8 cellular contexts compared by ENCODE assay signal in genomic region chr10:69088801-69089501, GRCh38.
DNase-seq lines count a peak whose midpoint lies in the region; ATAC-seq, FAIRE-seq and TF ChIP-seq lines count a peak whose summit lies in the region.

No MANE protein-coding gene starts in this region.

- H3K9ac ChIP-seq in parathyroid adenoma: no peak overlapping the region

- no peaks in the 10 kb centered on the region for H3K9me3 ChIP-seq in parathyroid adenoma (ENCODE audit: control insufficient read depth, low read length)

- H3K27ac ChIP-seq in parathyroid adenoma: peak overlapping the region; percentile 88

- H3K36me3 Mint-ChIP-seq in central memory CD8-positive, alpha-beta T cell (ENCODE audit: insufficient read depth): peaks cover 52% of the 10 kb centered on the region

- no peaks in the 10 kb centered on the region for H3K9me3 Mint-ChIP-seq in central memory CD8-positive, alpha-beta T cell

- peak overlapping the region; percentile 84 for H3K4me3 Mint-ChIP-seq in central memory CD8-positive, alpha-beta T cell

- peak overlapping the region; percentile 62 for H3K4me3 ChIP-seq in parathyroid adenoma (ENCODE audit: low read depth, low read length)

- ATAC-seq in central memory CD8-positive, alpha-beta T cell (replicated peaks; ENCODE audit: extremely low read depth, poor library complexity, severe bottlenecking): peak; percentile 26
- ATAC-seq in HG02588 (IDR thresholded peaks at IDR 0.05; ENCODE audit: unreplicated experiment): no peak

- H3K4me1 ChIP-seq in parathyroid adenoma: no peaks in the 10 kb centered on the region

- H3K79me2 ChIP-seq in parathyroid adenoma: no peaks in the 10 kb centered on the region

- DNase-seq in GM18507 (ENCODE audit: extremely low spot score, insufficient read length, low read depth): no peak
- peak; percentile 40 to 82 for DNase-seq in NOMO-1 (lab: John Stamatoyannopoulos, UW; ENCODE audit: unreplicated experiment in 2 of 2)
- peak in 1 of 2 donors; percentile 57 for DNase-seq in central memory CD8-positive, alpha-beta T cell (ENCODE audit: low spot score in 2 of 2)
- no peak for DNase-seq in NCI-H187 treated with DMSO at 0.1 percent for 48 hours (lab: John Stamatoyannopoulos, UW)
- DNase-seq in NCI-H2196 (lab: John Stamatoyannopoulos, UW; ENCODE audit: unreplicated experiment): no peak
- DNase-seq in D721Med (ENCODE audit: insufficient read length, low spot score): no peak

- H3K27me3 Mint-ChIP-seq in central memory CD8-positive, alpha-beta T cell: no peaks in the 10 kb centered on the region

- peak overlapping the region; percentile 99 for H3K27ac Mint-ChIP-seq in central memory CD8-positive, alpha-beta T cell (ENCODE audit: low read depth)

- FAIRE-seq in GM18507 (lab: Jason Lieb, UNC): peak; percentile 64
- no peak for FAIRE-seq in D721Med (lab: Jason Lieb, UNC)

- no peaks in the 10 kb centered on the region for H3K27me3 ChIP-seq in parathyroid adenoma (ENCODE audit: control insufficient read depth, insufficient read depth, low read length)

- H3K4me1 Mint-ChIP-seq in central memory CD8-positive, alpha-beta T cell: peaks cover 70% of the 10 kb centered on the region

- TF ChIP-seq CTCF in parathyroid adenoma (IDR thresholded peaks at IDR 0.05): no peak
- no peak for TF ChIP-seq CTCF in D721Med (IDR thresholded peaks at IDR 0.05; ENCODE audit: insufficient read depth, missing control alignments)

- no peak overlapping the region for H2AFZ ChIP-seq in parathyroid adenoma

- peak overlapping the region; percentile 97 for H3K4me2 ChIP-seq in parathyroid adenoma (ENCODE audit: low read length)

- no peaks in the 10 kb centered on the region for H3K36me3 ChIP-seq in parathyroid adenoma (ENCODE audit: control insufficient read depth, insufficient read depth, low read length)

Comparison
In these comparisons a context has a peak if more than half of its experiments do, and no peak if none do; other contexts are left out.
1. DNase-seq: peak in NOMO-1 (2 of 2); none in GM18507 (single experiment), NCI-H187 treated with DMSO at 0.1 percent for 48 hours (single experiment), NCI-H2196 (single experiment) and D721Med (single experiment).